Comparison of ENCODE assay signal across 8 cellular contexts in genomic region chr1:51519857-51520699, GRCh38. TPM values are rescaled to one million over a fixed set of nuclear protein-coding genes. Genes with fewer than 3 reads are reported as not detected.
A peak's percentile ranks its signal among the peaks of the same experiment; 100 is the strongest.
DNase-seq lines count a peak whose midpoint lies in the region; ATAC-seq and TF ChIP-seq lines count a peak whose summit lies in the region.

No MANE protein-coding gene starts in this region.

- no TSS peak for BruUV-seq in MCF 10A (replicated peaks; lab: Mats Ljungman, UMichigan)

- H3K9me3 ChIP-seq in breast epithelium (no peaks in the 10 kb centered on the region), adipocyte (ENCODE audit: control insufficient read depth, low read length) (no peaks in the 10 kb centered on the region), uterus (no peaks in the 10 kb centered on the region)

- H3K36me3 ChIP-seq in breast epithelium (no peaks in the 10 kb centered on the region), adipocyte (ENCODE audit: control insufficient read depth, insufficient read depth, low read length, severe bottlenecking) (no peaks in the 10 kb centered on the region), uterus (no peaks in the 10 kb centered on the region)

- H3K27me3 Mint-ChIP-seq in MCF 10A (ENCODE audit: insufficient read depth, unreplicated experiment) = no peaks in the 10 kb centered on the region

- POLR2A ChIA-PET in MCF 10A (lab: Yijun Ruan, JAX) = interaction anchor here (0.6 to 3.3 kb wide), 9 partner anchors 14 to 551 kb away, joined by 3 to 16 read pairs (median 7); partner anchors contain the start of gene OSBPL9

- no peak overlapping the region for H3K27ac Mint-ChIP-seq in MCF 10A (ENCODE audit: low read depth, unreplicated experiment)

- DNase-seq in MCF 10A (ENCODE audit: unreplicated experiment) (no peak), breast epithelium (ENCODE audit: low spot score in 2 of 2) (no peak), adipocyte (ENCODE audit: low read depth) (peak; percentile 43), left colon (no peak), uterus (no peak), HPDE6-E6E7 (ENCODE audit: extremely low spot score) (no peak), caudate nucleus (lab: John Stamatoyannopoulos, UW) (no peak)

- H3K36me3 Mint-ChIP-seq in MCF 10A (ENCODE audit: insufficient read depth, unreplicated experiment) = no peaks in the 10 kb centered on the region

- H3K27ac ChIP-seq in breast epithelium (peak overlapping the region in 1 of 2 donors; percentile 24), uterus (peak overlapping the region; percentile 94 to 97), caudate nucleus (ENCODE audit: low read depth, low read length) (no peak overlapping the region)

- ATAC-seq in left colon (peak; percentile 15), HG03432 (IDR thresholded peaks at IDR 0.05; ENCODE audit: unreplicated experiment) (no peak)

- CTCF ChIA-PET in MCF 10A (lab: Yijun Ruan, JAX) = interaction anchor here (1.2 to 3.9 kb wide), 2 partner anchors 15 kb away, joined by 5 to 25 read pairs; no protein-coding TSS in a partner anchor

- H3K9ac ChIP-seq in adipocyte (ENCODE audit: low read length) = no peak overlapping the region

- no peaks in the 10 kb centered on the region for H3K27me3 ChIP-seq in breast epithelium
- H3K27me3 ChIP-seq in adipocyte (replicated peaks; ENCODE audit: control insufficient read depth, insufficient read depth, low read length) = no peaks in the 10 kb centered on the region
- H3K27me3 ChIP-seq in uterus = no peaks in the 10 kb centered on the region

- H3K4me3 Mint-ChIP-seq in MCF 10A (ENCODE audit: unreplicated experiment) = peak overlapping the region; percentile 79

- intact Hi-C loops in MCF 10A (cut with micrococcal nuclease) (no loop called here), breast epithelium (cut with DNase I; ENCODE audit: low total_unique reads) (no loop called here), left colon (cut with DNase I, micrococcal nuclease) (no loop called here), uterus (cut with DNase I; ENCODE audit: low total_unique reads) (no loop called here)

- H3K9me3 Mint-ChIP-seq in MCF 10A (ENCODE audit: unreplicated experiment) = no peaks in the 10 kb centered on the region

- no peak overlapping the region for H3K4me3 ChIP-seq in breast epithelium
- no peak overlapping the region for H3K4me3 ChIP-seq in adipocyte (ENCODE audit: low read length)
- no peak overlapping the region for H3K4me3 ChIP-seq in uterus

- no peak for TF ChIP-seq POLR2A in breast epithelium (IDR thresholded peaks at IDR 0.05)
- TF ChIP-seq POLR2A in uterus (IDR thresholded peaks at IDR 0.05) = no peak

- H3K4me1 ChIP-seq in breast epithelium (peaks cover 0 to 5% of the 10 kb centered on the region in 2 donors), adipocyte (ENCODE audit: control insufficient read depth, insufficient read depth, low read length) (peaks cover 29% of the 10 kb centered on the region), uterus (peaks cover 0 to 5% of the 10 kb centered on the region in 2 donors)

- H3K4me1 Mint-ChIP-seq in MCF 10A (ENCODE audit: insufficient read depth, unreplicated experiment) = peaks cover 12% of the 10 kb centered on the region

- TF ChIP-seq CTCF in MCF 10A (IDR thresholded peaks at IDR 0.05; ENCODE audit: unreplicated experiment) (no peak), breast epithelium (IDR thresholded peaks at IDR 0.05) (no peak), uterus (IDR thresholded peaks at IDR 0.05) (no peak)

RNA-seq across cellular contexts. Expression of gene EPS15, which starts 1.0 kb away (rescaled TPM):
- total RNA-seq in MCF 10A (2022) (48.2 and 48.7 TPM in 2 replicates), breast epithelium (100 to 1,000 TPM in 2 of 3 donors, 10 to 100 TPM in 1; 83.6 to 144 (median 127) TPM), left colon (10 to 100 TPM; 48.7 to 55.6 TPM), uterus (100 to 1,000 TPM in 2 of 4 donors, 10 to 100 TPM in 2; 30.7 to 133 (median 81.1) TPM)
